Comparison of ENCODE assay signal across 21 cellular contexts in genomic region chr17:69061901-69062556, GRCh38. TPM values are rescaled to one million over a fixed set of nuclear protein-coding genes. Genes with fewer than 3 reads are reported as not detected.
"Had no signal": no experiment of that assay in that cellular context is flagged by ENCODE, and none has a peak within 500 bp of the region (broad histone marks: within the 10 kb centered on the region; RNA-seq: fewer than 3 reads in every experiment).

No MANE protein-coding gene starts in this region.

- H3K4me3 Mint-ChIP-seq: activated B cell treated with CpG ODN at 0.5 μM for 24 hours; activated CD8-positive, alpha-beta T cell treated with anti-CD3 and anti-CD28 coated beads, Interleukin-2, amount 10 ng/mL, durations not matched to agents 7 days and 5 days; activated T-cell treated with anti-CD3 and anti-CD28 coated beads, Interleukin-2, amount 50 U/mL, for 72 hours; central memory CD8-positive, alpha-beta T cell; nephron progenitor cell; stimulated activated naive CD8-positive, alpha-beta T cell treated with anti-CD3 and anti-CD28 coated beads, Interleukin-15, amount 100 ng/mL, for 72 hours; T-helper 2 cell treated with Interferon-gamma antibody and Interleukin-4, amounts not matched to agents 5 μg/mL and 100 μg/mL, for 36 hours had no signal

- H3K36me3 Mint-ChIP-seq: activated naive CD4-positive, alpha-beta T cell treated with anti-CD3 and anti-CD28 coated beads, Interleukin-2, amount 50 U/mL, for 72 hours had no signal

- H3K27me3 Mint-ChIP-seq: activated B cell treated with CpG ODN at 0.5 μM for 24 hours had no signal

- DNase-seq: activated B cell treated with CpG ODN at 0.5 μM for 24 hours; activated CD4-positive, alpha-beta T cell treated with anti-CD3 and anti-CD28 coated beads for 48 hours; activated CD8-positive, alpha-beta memory T cell treated with anti-CD3 and anti-CD28 coated beads, Interleukin-2, amount 50 U/mL, for 4 hours; activated CD8-positive, alpha-beta T cell treated with anti-CD3 and anti-CD28 coated beads, Interleukin-2, amount 10 ng/mL, durations not matched to agents 7 days and 5 days; activated gamma-delta T cell; activated T-cell treated with anti-CD3 and anti-CD28 coated beads, Interleukin-2, amount 50 U/mL, for 72 hours; amniotic stem cell; body of pancreas; effector CD4-positive, alpha-beta T cell; esophagus squamous epithelium; gastrocnemius medialis; nephron progenitor cell; occipital lobe; sigmoid colon; stimulated activated CD4-positive, alpha-beta T cell treated with anti-CD3 and anti-CD28 coated beads, Interleukin-1b, Interleukin-23, amount 100 ng/mL, for 48 hours; stimulated activated naive CD8-positive, alpha-beta T cell treated with anti-CD3 and anti-CD28 coated beads, Interleukin-15, amount 100 ng/mL, for 72 hours had no signal

- H3K4me1 Mint-ChIP-seq: central memory CD8-positive, alpha-beta T cell had no signal

- H3K27ac Mint-ChIP-seq: activated B cell treated with CpG ODN at 0.5 μM for 24 hours; activated CD8-positive, alpha-beta T cell treated with anti-CD3 and anti-CD28 coated beads, Interleukin-2, amount 10 ng/mL, durations not matched to agents 7 days and 5 days; activated naive CD4-positive, alpha-beta T cell treated with anti-CD3 and anti-CD28 coated beads, Interleukin-2, amount 50 U/mL, for 72 hours; activated T-cell treated with anti-CD3 and anti-CD28 coated beads, Interleukin-2, amount 50 U/mL, for 72 hours; nephron progenitor cell; stimulated activated naive CD8-positive, alpha-beta T cell treated with anti-CD3 and anti-CD28 coated beads, Interleukin-15, amount 100 ng/mL, for 72 hours; T-helper 2 cell treated with Interferon-gamma antibody and Interleukin-4, amounts not matched to agents 5 μg/mL and 100 μg/mL, for 36 hours had no signal

- H3K27ac ChIP-seq: body of pancreas had no signal

- H3K36me3 ChIP-seq: esophagus squamous epithelium, sigmoid colon had no signal

- H3K4me3 ChIP-seq: body of pancreas, coronary artery, esophagus squamous epithelium, gastrocnemius medialis, sigmoid colon had no signal

- FAIRE-seq: islet of Langerhans had no signal

- H3K9me3 ChIP-seq: body of pancreas, esophagus squamous epithelium, gastrocnemius medialis, sigmoid colon had no signal

- H3K27me3 ChIP-seq: body of pancreas, esophagus squamous epithelium, gastrocnemius medialis, sigmoid colon had no signal

- H3K9me3 Mint-ChIP-seq: activated T-cell treated with anti-CD3 and anti-CD28 coated beads, Interleukin-2, amount 50 U/mL, for 72 hours had no signal

- ATAC-seq: activated CD8-positive, alpha-beta T cell treated with anti-CD3 and anti-CD28 coated beads, Interleukin-2, amount 10 ng/mL, durations not matched to agents 7 days and 5 days; activated naive CD4-positive, alpha-beta T cell treated with anti-CD3 and anti-CD28 coated beads, Interleukin-2, amount 50 U/mL, for 72 hours; activated T-cell treated with anti-CD3 and anti-CD28 coated beads, Interleukin-2, amount 50 U/mL, for 72 hours; body of pancreas; gastrocnemius medialis; stimulated activated naive CD8-positive, alpha-beta T cell treated with anti-CD3 and anti-CD28 coated beads, Interleukin-15, amount 100 ng/mL, for 72 hours had no signal

- H3K4me1 ChIP-seq: body of pancreas, gastrocnemius medialis had no signal

RNA-seq across cellular contexts. Expression of gene ABCA9, which starts 1.3 kb away (rescaled TPM):
- total RNA-seq: activated CD8-positive, alpha-beta T cell treated with anti-CD3 and anti-CD28 coated beads, Interleukin-2, amount 10 ng/mL, durations not matched to agents 7 days and 5 days; activated naive CD4-positive, alpha-beta T cell treated with anti-CD3 and anti-CD28 coated beads, Interleukin-2, amount 50 U/mL, for 72 hours had no signal
